Comparison of ENCODE assay signal across 1 cellular context in genomic region chr3:127672429-127673190, GRCh38.
TF ChIP-seq lines count a peak whose summit lies in the region.

Gene ABTB1 (plus strand): TSS chr3:127672952. CDS start chr3:127673026, 74 bp downstream.

TF ChIP-seq in HEK293, 187 proteins besides CTCF, POLR2A, EP300 and RAD21 (continued from another document):
- TF ChIP-seq ZNF692 (tag by site-specific recombination; IDR thresholded peaks at IDR 0.05): no peak
- TF ChIP-seq ZNF239 (tag by site-specific recombination; IDR thresholded peaks at IDR 0.05): no peak
